In genomic region chr22:31577711-31578110, GRCh38 we compare ENCODE assay signal across 28 cellular contexts.
DNase-seq lines count a peak whose midpoint lies in the region; ATAC-seq and TF ChIP-seq lines count a peak whose summit lies in the region.
"Had no signal": no experiment of that assay in that cellular context is flagged by ENCODE, and none has a peak within 500 bp of the region (broad histone marks: within the 10 kb centered on the region; RNA-seq: fewer than 3 reads in every experiment).

No MANE protein-coding gene starts in this region.

- H3K4me3 Mint-ChIP-seq in T-helper 1 cell treated with Interleukin-12 subunit alpha and Interleukin-12 subunit beta and Interleukin-4 antibody, amounts not matched to agents 30 μg/mL and 1 μg/mL, for 36 hours = no peak overlapping the region
- H3K4me3 Mint-ChIP-seq in nephron progenitor cell = no peak overlapping the region
- no peak overlapping the region for H3K4me3 Mint-ChIP-seq in Calu3 (ENCODE audit: low read depth, unreplicated experiment)
- H3K4me3 Mint-ChIP-seq: activated CD4-positive, alpha-beta T cell treated with anti-CD3 and anti-CD28 coated beads, Interleukin-2, amount 10 ng/mL, durations not matched to agents 7 days and 5 days; CD14-positive monocyte; mesothelial cell of epicardium; natural killer cell; T-helper 2 cell treated with Interferon-gamma antibody and Interleukin-4, amounts not matched to agents 5 μg/mL and 100 μg/mL, for 36 hours had no signal

- H3K27ac ChIP-seq in angular gyrus (ENCODE audit: low read depth, low read length) = peak overlapping the region; percentile 81
- H3K27ac ChIP-seq: 22Rv1, HL-60, PC-9, thyroid gland had no signal

- in situ Hi-C loops in G401 (cut with HindIII; ENCODE audit: low sequenced_read_pairs) = no loop called here

- H3K27me3 Mint-ChIP-seq in T-helper 1 cell treated with Interleukin-12 subunit alpha and Interleukin-12 subunit beta and Interleukin-4 antibody, amounts not matched to agents 30 μg/mL and 1 μg/mL, for 36 hours (ENCODE audit: low read depth) = no peaks in the 10 kb centered on the region
- H3K27me3 Mint-ChIP-seq in nephron progenitor cell (ENCODE audit: low read depth, poor library complexity) (peaks cover 2% of the 10 kb centered on the region), Calu3 (ENCODE audit: unreplicated experiment) (no peaks in the 10 kb centered on the region)
- H3K27me3 Mint-ChIP-seq: activated CD4-positive, alpha-beta T cell treated with anti-CD3 and anti-CD28 coated beads, Interleukin-2, amount 10 ng/mL, durations not matched to agents 7 days and 5 days had no signal

- TF ChIP-seq CTCF in nephron progenitor cell (IDR thresholded peaks at IDR 0.05) (no peak), Calu3 (IDR thresholded peaks at IDR 0.05; ENCODE audit: unreplicated experiment) (no peak)

- no peaks in the 10 kb centered on the region for H3K9me3 Mint-ChIP-seq in T-helper 1 cell treated with Interleukin-12 subunit alpha and Interleukin-12 subunit beta and Interleukin-4 antibody, amounts not matched to agents 30 μg/mL and 1 μg/mL, for 36 hours
- H3K9me3 Mint-ChIP-seq in nephron progenitor cell (no peaks in the 10 kb centered on the region), Calu3 (ENCODE audit: low read depth, unreplicated experiment) (no peaks in the 10 kb centered on the region)
- H3K9me3 Mint-ChIP-seq: activated CD4-positive, alpha-beta T cell treated with anti-CD3 and anti-CD28 coated beads, Interleukin-2, amount 10 ng/mL, durations not matched to agents 7 days and 5 days; CD14-positive monocyte; mesothelial cell of epicardium; natural killer cell; T-helper 2 cell treated with Interferon-gamma antibody and Interleukin-4, amounts not matched to agents 5 μg/mL and 100 μg/mL, for 36 hours had no signal

- peak overlapping the region; percentile 1 for H3K27ac Mint-ChIP-seq in T-helper 1 cell treated with Interleukin-12 subunit alpha and Interleukin-12 subunit beta and Interleukin-4 antibody, amounts not matched to agents 30 μg/mL and 1 μg/mL, for 36 hours
- H3K27ac Mint-ChIP-seq in nephron progenitor cell = peak overlapping the region; percentile 57
- no peak overlapping the region for H3K27ac Mint-ChIP-seq in Calu3 (ENCODE audit: unreplicated experiment)
- H3K27ac Mint-ChIP-seq: activated CD4-positive, alpha-beta T cell treated with anti-CD3 and anti-CD28 coated beads, Interleukin-2, amount 10 ng/mL, durations not matched to agents 7 days and 5 days; mesothelial cell of epicardium; T-helper 2 cell treated with Interferon-gamma antibody and Interleukin-4, amounts not matched to agents 5 μg/mL and 100 μg/mL, for 36 hours had no signal

- peaks cover 14% of the 10 kb centered on the region for H3K4me1 Mint-ChIP-seq in T-helper 1 cell treated with Interleukin-12 subunit alpha and Interleukin-12 subunit beta and Interleukin-4 antibody, amounts not matched to agents 30 μg/mL and 1 μg/mL, for 36 hours (ENCODE audit: low read depth)
- no peaks in the 10 kb centered on the region for H3K4me1 Mint-ChIP-seq in nephron progenitor cell
- H3K4me1 Mint-ChIP-seq in Calu3 (ENCODE audit: low read depth, unreplicated experiment) = no peaks in the 10 kb centered on the region
- H3K4me1 Mint-ChIP-seq: mesothelial cell of epicardium had no signal

- CTCF ChIA-PET in Calu3 (lab: Charles Lee) = no interaction called here

- BruUV-seq in Calu3 (replicated peaks; lab: Mats Ljungman, UMichigan) = no TSS peak

- DNase-seq in T-helper 1 cell (no peak), G401 (ENCODE audit: low spot score) (peak; percentile 98), nephron progenitor cell (no peak), left colon (no peak), Calu3 (no peak), iPS-NIHi7 (ENCODE audit: extremely low spot score) (no peak)
- DNase-seq: activated CD4-positive, alpha-beta T cell treated with anti-CD3 and anti-CD28 coated beads, Interleukin-2, amount 10 ng/mL, durations not matched to agents 7 days and 5 days; activated effector memory CD4-positive, alpha-beta T cell treated with Interleukin-2 at 50 U/mL for 16 hours; central memory CD4-positive, alpha-beta T cell; DMS153; HCEC 1CT; islet precursor cell; Karpas-422; natural killer cell; NCI-H1417 treated with DMSO at 0.1 percent for 48 hours; NCI-H2107; NK-92 treated with Interleukin-12 subunit alpha and Interleukin-12 subunit beta, amount 100 ng/mL, for 24 hours; PC-9; stimulated activated naive CD8-positive, alpha-beta T cell treated with anti-CD3 and anti-CD28 coated beads, Interleukin-15, Interleukin-2, amounts not matched to agents 100 U/mL and 50 U/mL, for 24 hours; thyroid gland had no signal

- intact Hi-C loops in left colon (cut with DNase I, micrococcal nuclease) (no loop called here), Calu3 (cut with micrococcal nuclease; ENCODE audit: unreplicated experiment) (no loop called here)

- no peak for ATAC-seq in left colon
- ATAC-seq: natural killer cell; Right ventricle myocardium inferior; stimulated activated naive CD8-positive, alpha-beta T cell treated with anti-CD3 and anti-CD28 coated beads, Interleukin-15, Interleukin-2, amounts not matched to agents 100 U/mL and 50 U/mL, for 24 hours had no signal

- peaks cover 47% of the 10 kb centered on the region for H3K36me3 Mint-ChIP-seq in T-helper 1 cell treated with Interleukin-12 subunit alpha and Interleukin-12 subunit beta and Interleukin-4 antibody, amounts not matched to agents 30 μg/mL and 1 μg/mL, for 36 hours (ENCODE audit: low read depth)
- H3K36me3 Mint-ChIP-seq in nephron progenitor cell (ENCODE audit: low read depth) = peaks cover 16% of the 10 kb centered on the region
- peaks cover 18% of the 10 kb centered on the region for H3K36me3 Mint-ChIP-seq in Calu3 (ENCODE audit: insufficient read depth, unreplicated experiment)
